25 cellular contexts compared by ENCODE assay signal in genomic region chr20:57103146-57103800, GRCh38.
DNase-seq lines count a peak whose midpoint lies in the region; ATAC-seq, FAIRE-seq and TF ChIP-seq lines count a peak whose summit lies in the region.
"Had no signal": no experiment of that assay in that cellular context is flagged by ENCODE, and none has a peak within 500 bp of the region (broad histone marks: within the 10 kb centered on the region; RNA-seq: fewer than 3 reads in every experiment).

No MANE protein-coding gene starts in this region.

- H3K27ac Mint-ChIP-seq in activated CD4-positive, alpha-beta memory T cell treated with anti-CD3 and anti-CD28 coated beads for 36 hours: no peak overlapping the region

- H3K4me1 ChIP-seq in tibial nerve (peaks cover 0 to 23% (median 8%) of the 10 kb centered on the region in 4 donors), smooth muscle cell (ENCODE audit: low read depth) (peaks cover under 1% of the 10 kb centered on the region)
- H3K4me1 ChIP-seq: heart right ventricle, stomach, upper lobe of right lung had no signal

- POLR2A ChIA-PET in activated CD4-positive, alpha-beta memory T cell treated with anti-CD3 and anti-CD28 coated beads for 36 hours (lab: Charles Lee): no interaction called here

- H3K4me3 ChIP-seq in tibial nerve (no peak overlapping the region), smooth muscle cell (no peak overlapping the region)
- H3K4me3 ChIP-seq: heart right ventricle, SK-N-MC, stomach, upper lobe of right lung had no signal

- DNase-seq in frontal cortex (ENCODE audit: low spot score in 2 of 2) (peak; percentile 60 to 71), occipital lobe (lab: John Stamatoyannopoulos, UW) (peak; percentile 44), tibial nerve (ENCODE audit: low spot score in 2 of 2) (no peak), smooth muscle cell (lab: John Stamatoyannopoulos, UW; ENCODE audit: unreplicated experiment) (no peak)
- DNase-seq in activated CD4-positive, alpha-beta memory T cell treated with anti-CD3 and anti-CD28 coated beads for 36 hours: no peak
- DNase-seq: activated CD4-positive, alpha-beta T cell treated with anti-CD3 and anti-CD28 coated beads, Interleukin-2, amount 50 U/mL, for 4 hours; activated CD4-positive, CD25-positive, alpha-beta regulatory T cell; activated naive CD4-positive, alpha-beta T cell treated with anti-CD3 and anti-CD28 coated beads, Interleukin-2, amount 50 U/mL, for 16 hours; aorta; cerebellar nuclear complex; DND-41; heart right ventricle; Kasumi-1; left cardiac atrium; mammary epithelial cell; RPMI8226; small intestine; stimulated activated CD4-positive, alpha-beta T cell treated with anti-CD3 and anti-CD28 coated beads, Interleukin-2, amount 100 ng/mL, for 24 hours; stomach; upper lobe of right lung had no signal

- H3K4me2 ChIP-seq in smooth muscle cell: no peak overlapping the region

- no peaks in the 10 kb centered on the region for H3F3A ChIP-seq in smooth muscle cell (ENCODE audit: low read depth)

- no peak overlapping the region for H3K4me3 Mint-ChIP-seq in activated CD4-positive, alpha-beta memory T cell treated with anti-CD3 and anti-CD28 coated beads for 36 hours
- H3K4me3 Mint-ChIP-seq: CD14-positive monocyte had no signal

- ATAC-seq in GM19395 (IDR thresholded peaks at IDR 0.05; ENCODE audit: unreplicated experiment): no peak
- ATAC-seq: heart right ventricle, left cardiac atrium, upper lobe of right lung had no signal

- intact Hi-C loops in activated CD4-positive, alpha-beta memory T cell treated with anti-CD3 and anti-CD28 coated beads for 36 hours (cut with micrococcal nuclease): no loop called here

- H3K36me3 Mint-ChIP-seq in activated CD4-positive, alpha-beta memory T cell treated with anti-CD3 and anti-CD28 coated beads for 36 hours: no peaks in the 10 kb centered on the region
- H3K36me3 Mint-ChIP-seq: CD14-positive monocyte had no signal

- peaks cover 1% of the 10 kb centered on the region for H3K27me3 Mint-ChIP-seq in activated CD4-positive, alpha-beta memory T cell treated with anti-CD3 and anti-CD28 coated beads for 36 hours

- H2AFZ ChIP-seq in smooth muscle cell (ENCODE audit: low read depth): no peak overlapping the region

- no peaks in the 10 kb centered on the region for H4K20me1 ChIP-seq in smooth muscle cell (ENCODE audit: low read depth)

- H3K9me3 Mint-ChIP-seq in activated CD4-positive, alpha-beta memory T cell treated with anti-CD3 and anti-CD28 coated beads for 36 hours: no peaks in the 10 kb centered on the region

- no peak for TF ChIP-seq POLR2A in tibial nerve (IDR thresholded peaks at IDR 0.05)

- H3K27me3 ChIP-seq in tibial nerve (no peaks in the 10 kb centered on the region), smooth muscle cell (ENCODE audit: low read depth) (no peaks in the 10 kb centered on the region)
- H3K27me3 ChIP-seq: upper lobe of right lung had no signal

- H3K27ac ChIP-seq in angular gyrus (ENCODE audit: low read depth, low read length) (peak overlapping the region; percentile 99), tibial nerve (peak overlapping the region; percentile 64 to 95 (median 78)), smooth muscle cell (ENCODE audit: low read depth) (no peak overlapping the region)
- H3K27ac ChIP-seq: heart right ventricle, HL-60, SK-N-MC, stomach, upper lobe of right lung had no signal

- H3K36me3 ChIP-seq in tibial nerve (no peaks in the 10 kb centered on the region), smooth muscle cell (ENCODE audit: low read depth) (no peaks in the 10 kb centered on the region)
- H3K36me3 ChIP-seq: heart right ventricle, stomach, upper lobe of right lung had no signal

- CTCF ChIA-PET in activated CD4-positive, alpha-beta memory T cell treated with anti-CD3 and anti-CD28 coated beads for 36 hours (lab: Charles Lee): interaction anchor here (1.5 kb wide), 1 partner anchor 13 kb away, joined by 5 read pairs; no protein-coding TSS in a partner anchor

- peak; percentile 98 for FAIRE-seq in frontal cortex (lab: Jason Lieb, UNC)
- FAIRE-seq: small intestine had no signal

- TF ChIP-seq EP300 in tibial nerve (IDR thresholded peaks at IDR 0.05): peak in 1 of 2 donors; percentile 62

- H3K4me1 Mint-ChIP-seq in activated CD4-positive, alpha-beta memory T cell treated with anti-CD3 and anti-CD28 coated beads for 36 hours (ENCODE audit: low read depth): no peaks in the 10 kb centered on the region
- H3K4me1 Mint-ChIP-seq: CD14-positive monocyte had no signal

- WGBS in tibial nerve, 2 donors: 52 to 57% methylated on average over 11 of the region's 11 CpGs
- 81% methylated on average over 11 of the region's 11 CpGs for WGBS in smooth muscle cell (ENCODE audit: low lambda C conversion rate)

- no peaks in the 10 kb centered on the region for H3K79me2 ChIP-seq in smooth muscle cell (ENCODE audit: low read depth)

- TF ChIP-seq CTCF in tibial nerve (IDR thresholded peaks at IDR 0.05) (no peak), smooth muscle cell (IDR thresholded peaks at IDR 0.05; ENCODE audit: borderline replicate concordance, insufficient read depth, poor library complexity, severe bottlenecking) (no peak)

- no peak overlapping the region for H3K9ac ChIP-seq in smooth muscle cell (ENCODE audit: low read depth)

- H3K9me3 ChIP-seq in tibial nerve (no peaks in the 10 kb centered on the region), smooth muscle cell (replicated peaks; ENCODE audit: low read depth) (no peaks in the 10 kb centered on the region)
- H3K9me3 ChIP-seq: heart right ventricle, stomach, upper lobe of right lung had no signal

Comparison
In these comparisons a context has a peak if more than half of its experiments do, and no peak if none do; other contexts are left out.
1. DNase-seq: peak in frontal cortex (2 of 2) and occipital lobe (single experiment); none in tibial nerve (0 of 2), activated CD4-positive, alpha-beta memory T cell treated with anti-CD3 and anti-CD28 coated beads for 36 hours (single experiment) and smooth muscle cell (single experiment).